17 cellular contexts compared by ENCODE assay signal in the genomic region with DNA sequence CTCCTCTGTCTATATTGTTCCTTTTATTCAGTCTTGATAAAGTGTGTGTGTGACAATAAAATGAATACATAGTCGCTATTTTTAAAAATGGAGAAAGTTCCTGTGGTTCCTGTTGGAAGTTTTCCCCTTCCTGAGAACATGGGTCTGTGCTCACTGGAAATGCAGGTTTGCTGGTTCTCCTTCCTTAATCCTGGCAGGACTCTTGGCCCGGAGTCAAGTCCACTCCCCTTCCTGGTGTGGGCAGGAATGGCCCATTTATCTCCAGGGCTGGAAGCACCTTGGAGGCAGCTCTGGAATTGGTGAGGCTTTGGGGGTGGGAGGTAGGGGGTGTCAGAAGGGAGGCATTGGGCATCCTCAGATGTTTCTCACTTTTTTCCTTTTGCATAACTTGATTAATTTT. TPM values are rescaled to one million over a fixed set of nuclear protein-coding genes. Genes with fewer than 3 reads are reported as not detected.
DNase-seq lines count a peak whose midpoint lies in the region; ATAC-seq, FAIRE-seq and TF ChIP-seq lines count a peak whose summit lies in the region.
"Had no signal": no experiment of that assay in that cellular context is flagged by ENCODE, and none has a peak within 500 bp of the region (broad histone marks: within the 10 kb centered on the region; RNA-seq: fewer than 3 reads in every experiment).

No MANE protein-coding gene starts in this region.

- TF ChIP-seq RAD21 in A549 (conservative IDR thresholded peaks at IDR 0.05 in 1 of 2, IDR thresholded peaks at IDR 0.05 in 1 of 2), result no peak
- no peak for TF ChIP-seq RAD21 in Ishikawa (IDR thresholded peaks at IDR 0.05; ENCODE audit: low read depth)

- no peak overlapping the region for H3K4me3 ChIP-seq in A549
- no peak overlapping the region for H3K4me3 ChIP-seq in body of pancreas
- no peak overlapping the region for H3K4me3 ChIP-seq in mucosa of descending colon

- no peak for TF ChIP-seq CTCF in A549 (IDR thresholded peaks at IDR 0.05)
- TF ChIP-seq CTCF in body of pancreas (IDR thresholded peaks at IDR 0.05), result peak in 1 of 7 experiments; percentile 3
- TF ChIP-seq CTCF in mucosa of descending colon (IDR thresholded peaks at IDR 0.05), result no peak

- no peaks in the 10 kb centered on the region for H3K27me3 ChIP-seq in body of pancreas
- H3K27me3 ChIP-seq: esophagus squamous epithelium had no signal

- no peaks in the 10 kb centered on the region for H3K9me3 ChIP-seq in A549
- no peaks in the 10 kb centered on the region for H3K9me3 ChIP-seq in body of pancreas
- H3K9me3 ChIP-seq in mucosa of descending colon, result no peaks in the 10 kb centered on the region
- H3K9me3 ChIP-seq: esophagus squamous epithelium had no signal

- H3K4me2 ChIP-seq in A549, result peak overlapping the region; percentile 66; the same call in 2 of the 3 replicates

- POLR2A ChIA-PET in A549 (lab: Yijun Ruan, JAX), result interaction anchor here (1.7 to 2.0 kb wide), 3 partner anchors 54 to 323 kb away, joined by 7 to 28 read pairs (median 17); a partner anchor contains a TSS

- no peak for FAIRE-seq in A549 (lab: Jason Lieb, UNC)

- ATAC-seq in A549 (no peak), body of pancreas (no peak), mucosa of descending colon (peak; percentile 17), GM18505 (IDR thresholded peaks at IDR 0.05; ENCODE audit: unreplicated experiment) (no peak), GM21723 (IDR thresholded peaks at IDR 0.05; ENCODE audit: unreplicated experiment) (no peak), HG03439 (IDR thresholded peaks at IDR 0.05; ENCODE audit: unreplicated experiment) (no peak)
- ATAC-seq: stimulated activated memory B cell treated with anti-CD40 and anti-IgM and Interleukin-4, amounts not matched to agents 10 μg/mL and 1 μg/mL and 100 μg/mL, for 72 hours had no signal

- no peaks in the 10 kb centered on the region for H3K36me3 ChIP-seq in body of pancreas (replicated peaks in 1 of 2; ENCODE audit: insufficient read depth in 1 of 2, low read depth in 2 of 2)
- H3K36me3 ChIP-seq in mucosa of descending colon (ENCODE audit: low read depth), result no peaks in the 10 kb centered on the region
- H3K36me3 ChIP-seq: esophagus squamous epithelium had no signal

- intact Hi-C loops in body of pancreas (cut with DNase I) (loop anchor here (10.0 kb wide), 1 partner anchor 212 kb away; no protein-coding TSS in a partner anchor), mucosa of descending colon (cut with DNase I, micrococcal nuclease) (loop anchor here in 1 of 2 donors (10.0 kb wide), 1 partner anchor 82 kb away; a partner anchor contains a TSS)

- no peak for DNase-seq in A549 (ENCODE audit: low read depth in 1 of 2, low spot score in 1 of 2)
- peak; percentile 80 to 89 (median 86) for DNase-seq in body of pancreas
- DNase-seq in mucosa of descending colon, result peak; percentile 79 to 92 (median 80)
- DNase-seq in HCEC 1CT, result no peak
- DNase-seq: activated CD4-positive, alpha-beta memory T cell treated with anti-CD3 and anti-CD28 coated beads, Interleukin-2, amount 10 ng/mL, durations not matched to agents 7 days and 5 days; activated naive CD4-positive, alpha-beta T cell treated with Interleukin-2 at 50 U/mL for 16 hours; cerebellar nuclear complex; esophagus squamous epithelium; GDM1; KBM-7; mesendoderm had no signal

- H3K4me1 ChIP-seq in A549, result peaks cover 13% of the 10 kb centered on the region
- peaks cover 19% of the 10 kb centered on the region for H3K4me1 ChIP-seq in body of pancreas
- peaks cover 8% of the 10 kb centered on the region for H3K4me1 ChIP-seq in mucosa of descending colon (ENCODE audit: low read depth)

- TF ChIP-seq POLR2A in A549 (IDR thresholded peaks at IDR 0.05; ENCODE audit: low read length), result no peak
- TF ChIP-seq POLR2A in body of pancreas (IDR thresholded peaks at IDR 0.05), result peak in 1 of 3 donors; percentile 14
- TF ChIP-seq POLR2A in GM18505 (IDR thresholded peaks at IDR 0.05; ENCODE audit: borderline replicate concordance, extremely low read depth, insufficient read depth, insufficient read length), result no peak

- H3K27ac ChIP-seq in A549, result peak overlapping the region in 1 of 2 experiments; percentile 95; a peak in 2 of 6 replicates
- H3K27ac ChIP-seq in body of pancreas, result peak overlapping the region in 3 of 4 donors; percentile 97 to 98 (median 97)

- CTCF ChIA-PET in A549 (lab: Yijun Ruan, JAX), result interaction anchor here (0.6 to 13.0 kb wide), 42 partner anchors 7 to 608 kb away, joined by 3 to 224 read pairs (median 10); a partner anchor contains a TSS

- 28% methylated on average over 2 of the region's 2 CpGs for WGBS in A549 (ENCODE audit: missing lambda C conversion rate)
- 32 to 35% methylated on average over 2 of the region's 2 CpGs for WGBS in body of pancreas, 2 donors

- TF ChIP-seq EP300 in A549 (IDR thresholded peaks at IDR 0.05) (no peak), Ishikawa (IDR thresholded peaks at IDR 0.05; ENCODE audit: borderline replicate concordance) (peak; percentile 66; the same call in 1 of the 2 replicates)

TF ChIP-seq in A549, 52 proteins besides CTCF, POLR2A, EP300 and RAD21:
- TF ChIP-seq CHD4 (IDR thresholded peaks at IDR 0.05; ENCODE audit: borderline replicate concordance) (no peak), FOSL2 (IDR thresholded peaks at IDR 0.05) (no peak), FOSL2 (CRISPR knock-in tag; IDR thresholded peaks at IDR 0.05) (no peak), FOSB (CRISPR knock-in tag; IDR thresholded peaks at IDR 0.05) (no peak), EHF (CRISPR knock-in tag; IDR thresholded peaks at IDR 0.05) (no peak), ESRRA (IDR thresholded peaks at IDR 0.05; ENCODE audit: borderline replicate concordance, low read length) (no peak)
- TF ChIP-seq, protein P1, sequence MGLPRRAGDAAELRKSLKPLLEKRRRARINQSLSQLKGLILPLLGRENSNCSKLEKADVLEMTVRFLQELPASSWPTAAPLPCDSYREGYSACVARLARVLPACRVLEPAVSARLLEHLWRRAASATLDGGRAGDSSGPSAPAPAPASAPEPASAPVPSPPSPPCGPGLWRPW (IDR thresholded peaks at IDR 0.05), result no peak
- TF ChIP-seq, protein P2, sequence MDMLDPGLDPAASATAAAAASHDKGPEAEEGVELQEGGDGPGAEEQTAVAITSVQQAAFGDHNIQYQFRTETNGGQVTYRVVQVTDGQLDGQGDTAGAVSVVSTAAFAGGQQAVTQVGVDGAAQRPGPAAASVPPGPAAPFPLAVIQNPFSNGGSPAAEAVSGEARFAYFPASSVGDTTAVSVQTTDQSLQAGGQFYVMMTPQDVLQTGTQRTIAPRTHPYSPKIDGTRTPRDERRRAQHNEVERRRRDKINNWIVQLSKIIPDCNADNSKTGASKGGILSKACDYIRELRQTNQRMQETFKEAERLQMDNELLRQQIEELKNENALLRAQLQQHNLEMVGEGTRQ (IDR thresholded peaks at IDR 0.05), result no peak

TF ChIP-seq in Ishikawa, 13 proteins besides CTCF, POLR2A, EP300 and RAD21 (continues in another document):
- no peak for TF ChIP-seq ZBTB7A (IDR thresholded peaks at IDR 0.05; ENCODE audit: low read depth)
- TF ChIP-seq, protein P3, sequence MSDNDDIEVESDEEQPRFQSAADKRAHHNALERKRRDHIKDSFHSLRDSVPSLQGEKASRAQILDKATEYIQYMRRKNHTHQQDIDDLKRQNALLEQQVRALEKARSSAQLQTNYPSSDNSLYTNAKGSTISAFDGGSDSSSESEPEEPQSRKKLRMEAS (IDR thresholded peaks at IDR 0.05), result 0 out of 2 replicates have a peak, but pooled peaks have one; percentile 37
- no peak for TF ChIP-seq EGR1 (IDR thresholded peaks at IDR 0.05)
- TF ChIP-seq TAF1 (IDR thresholded peaks at IDR 0.05; ENCODE audit: low read depth), result peak; percentile 53; the same call in 1 of the 2 replicates
- TF ChIP-seq, protein P4, sequence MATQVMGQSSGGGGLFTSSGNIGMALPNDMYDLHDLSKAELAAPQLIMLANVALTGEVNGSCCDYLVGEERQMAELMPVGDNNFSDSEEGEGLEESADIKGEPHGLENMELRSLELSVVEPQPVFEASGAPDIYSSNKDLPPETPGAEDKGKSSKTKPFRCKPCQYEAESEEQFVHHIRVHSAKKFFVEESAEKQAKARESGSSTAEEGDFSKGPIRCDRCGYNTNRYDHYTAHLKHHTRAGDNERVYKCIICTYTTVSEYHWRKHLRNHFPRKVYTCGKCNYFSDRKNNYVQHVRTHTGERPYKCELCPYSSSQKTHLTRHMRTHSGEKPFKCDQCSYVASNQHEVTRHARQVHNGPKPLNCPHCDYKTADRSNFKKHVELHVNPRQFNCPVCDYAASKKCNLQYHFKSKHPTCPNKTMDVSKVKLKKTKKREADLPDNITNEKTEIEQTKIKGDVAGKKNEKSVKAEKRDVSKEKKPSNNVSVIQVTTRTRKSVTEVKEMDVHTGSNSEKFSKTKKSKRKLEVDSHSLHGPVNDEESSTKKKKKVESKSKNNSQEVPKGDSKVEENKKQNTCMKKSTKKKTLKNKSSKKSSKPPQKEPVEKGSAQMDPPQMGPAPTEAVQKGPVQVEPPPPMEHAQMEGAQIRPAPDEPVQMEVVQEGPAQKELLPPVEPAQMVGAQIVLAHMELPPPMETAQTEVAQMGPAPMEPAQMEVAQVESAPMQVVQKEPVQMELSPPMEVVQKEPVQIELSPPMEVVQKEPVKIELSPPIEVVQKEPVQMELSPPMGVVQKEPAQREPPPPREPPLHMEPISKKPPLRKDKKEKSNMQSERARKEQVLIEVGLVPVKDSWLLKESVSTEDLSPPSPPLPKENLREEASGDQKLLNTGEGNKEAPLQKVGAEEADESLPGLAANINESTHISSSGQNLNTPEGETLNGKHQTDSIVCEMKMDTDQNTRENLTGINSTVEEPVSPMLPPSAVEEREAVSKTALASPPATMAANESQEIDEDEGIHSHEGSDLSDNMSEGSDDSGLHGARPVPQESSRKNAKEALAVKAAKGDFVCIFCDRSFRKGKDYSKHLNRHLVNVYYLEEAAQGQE (IDR thresholded peaks at IDR 0.05; ENCODE audit: low read depth), result no peak
- peak; percentile 96 for TF ChIP-seq NFIC (IDR thresholded peaks at IDR 0.05)
- 0 out of 2 replicates have a peak, but pooled peaks have one; percentile 44 for TF ChIP-seq FOXM1 (IDR thresholded peaks at IDR 0.05; ENCODE audit: borderline replicate concordance, low read depth)

RNA-seq across cellular contexts. Expression of a gene that starts 30.1 kb away (rescaled TPM):
- polyA plus RNA-seq in A549 (2011; rRNA removed) (0.90 and 1.2 TPM in 2 replicates), A549 (2017; fragmentation: RNase III; extraction: RNeasy Plus Mini Kit Qiagen cat#74134 plus additional on column Dnase treatment) (2.7 to 3.6 TPM (median 3.1 TPM) in 3 replicates)
- polyA plus RNA-seq in A549 (2012; cell fraction: cytosol; rRNA removed), result 1.7 and 2.8 TPM in 2 replicates
- 2.6 and 3.0 TPM in 2 replicates for polyA plus RNA-seq in A549 (2012; cell fraction: nucleus; rRNA removed)
- polyA minus RNA-seq in A549 (2011; rRNA and poly(A)+ RNA removed), result 0.91 and 1.0 TPM in 2 replicates
- total RNA-seq in body of pancreas (under 1 TPM in 1 of 2 donors, not detected in 1; 0.26 TPM), mucosa of descending colon (under 1 TPM in 1 of 3 donors, not detected in 2; 0.09 TPM)
- total RNA-seq: activated CD4-positive, alpha-beta memory T cell treated with anti-CD3 and anti-CD28 coated beads, Interleukin-2, amount 10 ng/mL, durations not matched to agents 7 days and 5 days had no signal

RNA-seq across cellular contexts. Expression of a gene that starts 30.2 kb away (rescaled TPM):
- polyA plus RNA-seq in A549 (2011; rRNA removed), result 2.2 and 2.3 TPM in 2 replicates
- polyA plus RNA-seq in A549 (2012; cell fraction: cytosol; rRNA removed), result 1.2 and 2.0 TPM in 2 replicates
- polyA plus RNA-seq in A549 (2012; cell fraction: nucleus; rRNA removed), result 4.4 and 4.9 TPM in 2 replicates
- polyA plus RNA-seq in A549 (2017; fragmentation: RNase III; extraction: RNeasy Plus Mini Kit Qiagen cat#74134 plus additional on column Dnase treatment), result 2.6 to 3.5 TPM (median 3.2 TPM) in 3 replicates
- 1.9 and 3.3 TPM in 2 replicates for polyA minus RNA-seq in A549 (2011; rRNA and poly(A)+ RNA removed)
- total RNA-seq in body of pancreas, result under 1 TPM in 1 of 2 donors, not detected in 1; 0.26 TPM
- total RNA-seq in mucosa of descending colon, result under 1 TPM in 1 of 3 donors, not detected in 2; 0.17 TPM
- total RNA-seq: activated CD4-positive, alpha-beta memory T cell treated with anti-CD3 and anti-CD28 coated beads, Interleukin-2, amount 10 ng/mL, durations not matched to agents 7 days and 5 days; pulmonary artery endothelial cell had no signal

Comparison
In these comparisons a context has a peak if more than half of its experiments do, and no peak if none do; other contexts are left out.
1. DNase-seq: peak in body of pancreas (4 of 4) and mucosa of descending colon (3 of 3); none in A549 (0 of 2) and HCEC 1CT (single experiment).